ENCODE assay signal across 9 cellular contexts in the genomic region with DNA sequence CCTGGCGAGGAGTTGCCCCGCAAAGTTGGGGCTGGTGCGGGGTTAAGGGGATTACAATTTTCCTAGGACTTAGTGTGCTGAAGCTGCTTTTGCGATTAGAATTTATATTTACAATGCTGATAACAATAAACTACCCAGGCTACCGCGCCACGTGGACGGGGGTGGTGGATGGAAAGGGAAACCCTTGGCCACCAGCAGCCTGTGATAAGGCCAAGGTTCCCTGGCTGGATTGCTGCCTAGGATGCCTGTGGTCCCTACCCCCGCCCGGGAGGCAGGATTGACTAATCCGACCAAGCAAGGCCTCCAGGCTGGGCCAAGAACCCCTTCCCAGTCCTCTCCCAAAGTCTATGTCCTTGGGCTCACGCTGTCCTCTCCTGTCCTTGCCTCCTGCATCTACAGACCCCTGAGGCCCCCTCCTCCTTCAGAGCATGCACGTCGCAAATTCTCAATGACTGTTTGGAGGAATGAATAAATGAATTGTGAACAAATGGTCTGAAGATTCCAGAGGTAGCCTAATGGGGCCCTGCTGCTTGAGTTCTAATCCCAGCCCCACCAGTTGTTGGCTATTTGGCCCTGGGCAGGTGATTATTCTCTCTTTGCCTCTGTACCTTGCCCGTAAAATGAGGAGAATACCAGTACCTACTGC. TPM values are rescaled to one million over a fixed set of nuclear protein-coding genes. Genes with fewer than 3 reads are reported as not detected.
DNase-seq lines count a peak whose midpoint lies in the region; ATAC-seq and TF ChIP-seq lines count a peak whose summit lies in the region.
"Had no signal": no experiment of that assay in that cellular context is flagged by ENCODE, and none has a peak within 500 bp of the region (broad histone marks: within the 10 kb centered on the region; RNA-seq: fewer than 3 reads in every experiment).

No MANE protein-coding gene starts in this region.

- H3K4me1 Mint-ChIP-seq in Calu3 (ENCODE audit: low read depth, unreplicated experiment), result peaks cover 37% of the 10 kb centered on the region
- H3K4me1 Mint-ChIP-seq in activated B cell treated with CpG ODN at 0.5 μM for 24 hours, result peaks cover 2% of the 10 kb centered on the region

- CTCF ChIA-PET in Calu3 (lab: Charles Lee), result interaction anchor here (0.7 to 1.3 kb wide), 5 partner anchors 10 to 116 kb away, joined by 3 to 5 read pairs (median 4); no protein-coding TSS in a partner anchor
- CTCF ChIA-PET in activated B cell treated with CpG ODN at 0.5 μM for 24 hours (lab: Charles Lee), result no interaction called here

- H3K9me3 Mint-ChIP-seq in Calu3 (ENCODE audit: low read depth, unreplicated experiment), result peaks cover 13% of the 10 kb centered on the region
- H3K9me3 Mint-ChIP-seq in activated B cell treated with CpG ODN at 0.5 μM for 24 hours, result peaks cover 6% of the 10 kb centered on the region

- H3K4me3 ChIP-seq in hepatocyte, result peak overlapping the region; percentile 17

- H3K36me3 Mint-ChIP-seq in Calu3 (ENCODE audit: insufficient read depth, unreplicated experiment) (peaks cover 13% of the 10 kb centered on the region), activated B cell treated with CpG ODN at 0.5 μM for 24 hours (ENCODE audit: low read depth) (peaks cover 2% of the 10 kb centered on the region)

- intact Hi-C loops in Calu3 (cut with micrococcal nuclease; ENCODE audit: unreplicated experiment), result no loop called here
- intact Hi-C loops in activated B cell treated with CpG ODN at 0.5 μM for 24 hours (cut with micrococcal nuclease), result no loop called here

- H3K27me3 Mint-ChIP-seq in Calu3 (ENCODE audit: unreplicated experiment) (no peaks in the 10 kb centered on the region), activated B cell treated with CpG ODN at 0.5 μM for 24 hours (peaks cover 14% of the 10 kb centered on the region)

- no peaks in the 10 kb centered on the region for H3K27me3 ChIP-seq in hepatocyte

- TF ChIP-seq CTCF in Calu3 (IDR thresholded peaks at IDR 0.05; ENCODE audit: unreplicated experiment) (no peak), activated B cell treated with CpG ODN at 0.5 μM for 24 hours (IDR thresholded peaks at IDR 0.05) (no peak), hepatocyte (IDR thresholded peaks at IDR 0.05; ENCODE audit: poor library complexity) (no peak)

- ATAC-seq in activated B cell treated with CpG ODN at 0.5 μM for 24 hours (ENCODE audit: low read depth), result no peak

- peak overlapping the region; percentile 83 for H2AFZ ChIP-seq in hepatocyte

- H3K36me3 ChIP-seq in hepatocyte (replicated peaks; ENCODE audit: insufficient read depth, low read depth), result no peaks in the 10 kb centered on the region

- H3K9me2 ChIP-seq in hepatocyte (replicated peaks; ENCODE audit: insufficient read depth), result no peaks in the 10 kb centered on the region

- H3K79me2 ChIP-seq in hepatocyte, result no peaks in the 10 kb centered on the region

- peak overlapping the region; percentile 93 for H3K27ac ChIP-seq in hepatocyte

- peaks cover 16% of the 10 kb centered on the region for H3K4me1 ChIP-seq in hepatocyte (ENCODE audit: insufficient read depth)

- WGBS in hepatocyte (ENCODE audit: low lambda C conversion rate, missing lambda C conversion rate), result 30% methylated on average over 13 of the region's 15 CpGs

- H3K4me3 Mint-ChIP-seq in Calu3 (ENCODE audit: low read depth, unreplicated experiment) (peak overlapping the region; percentile 24), activated B cell treated with CpG ODN at 0.5 μM for 24 hours (peak overlapping the region; percentile 28)

- H3K9me3 ChIP-seq in hepatocyte (ENCODE audit: low read depth), result no peaks in the 10 kb centered on the region

- POLR2A ChIA-PET in activated B cell treated with CpG ODN at 0.5 μM for 24 hours (lab: Charles Lee), result no interaction called here

- peak; percentile 65 for DNase-seq in Calu3
- no peak for DNase-seq in activated B cell treated with CpG ODN at 0.5 μM for 24 hours
- peak; percentile 91 for DNase-seq in hepatocyte (ENCODE audit: low spot score)
- peak; percentile 51 for DNase-seq in retina
- no peak for DNase-seq in NCI-H2196 treated with DMSO at 0.1 percent for 48 hours (lab: John Stamatoyannopoulos, UW; ENCODE audit: unreplicated experiment)
- no peak for DNase-seq in kidney glomerular epithelial cell (lab: John Stamatoyannopoulos, UW)
- no peak for DNase-seq in activated CD4-positive, alpha-beta T cell treated with anti-CD3 and anti-CD28 coated beads, Interleukin-2, amount 50 U/mL, for 4 hours
- no peak for DNase-seq in GOT3 (lab: John Stamatoyannopoulos, UW)
- DNase-seq: effector CD4-positive, alpha-beta T cell had no signal

- peak overlapping the region; percentile 87 for H3K4me2 ChIP-seq in hepatocyte

- no peaks in the 10 kb centered on the region for H4K20me1 ChIP-seq in hepatocyte (ENCODE audit: insufficient read depth, poor library complexity, severe bottlenecking)

- BruUV-seq in Calu3 (replicated peaks; lab: Mats Ljungman, UMichigan), result no TSS peak

- peak overlapping the region; percentile 5 for H3K27ac Mint-ChIP-seq in Calu3 (ENCODE audit: unreplicated experiment)
- no peak overlapping the region for H3K27ac Mint-ChIP-seq in activated B cell treated with CpG ODN at 0.5 μM for 24 hours

RNA-seq across cellular contexts. Expression of a gene that starts 7.6 kb away (rescaled TPM):
- total RNA-seq in Calu3 (2022), result 100 and 104 TPM in 2 replicates
- total RNA-seq in activated B cell treated with CpG ODN at 0.5 μM for 24 hours, result 11.9 and 16.1 TPM in 2 replicates
- 74.6 and 117 TPM in 2 replicates for total RNA-seq in hepatocyte
- 70.0 and 76.7 TPM in 2 replicates for polyA plus RNA-seq in hepatocyte

Comparison
In these comparisons a context has a peak if more than half of its experiments do, and no peak if none do; other contexts are left out.
1. DNase-seq: peak in Calu3 (single experiment), hepatocyte (single experiment) and retina (single experiment); none in activated B cell treated with CpG ODN at 0.5 μM for 24 hours (single experiment), NCI-H2196 treated with DMSO at 0.1 percent for 48 hours (single experiment), kidney glomerular epithelial cell (single experiment), activated CD4-positive, alpha-beta T cell treated with anti-CD3 and anti-CD28 coated beads, Interleukin-2, amount 50 U/mL, for 4 hours (0 of 2) and GOT3 (single experiment).